In the genomic region with DNA sequence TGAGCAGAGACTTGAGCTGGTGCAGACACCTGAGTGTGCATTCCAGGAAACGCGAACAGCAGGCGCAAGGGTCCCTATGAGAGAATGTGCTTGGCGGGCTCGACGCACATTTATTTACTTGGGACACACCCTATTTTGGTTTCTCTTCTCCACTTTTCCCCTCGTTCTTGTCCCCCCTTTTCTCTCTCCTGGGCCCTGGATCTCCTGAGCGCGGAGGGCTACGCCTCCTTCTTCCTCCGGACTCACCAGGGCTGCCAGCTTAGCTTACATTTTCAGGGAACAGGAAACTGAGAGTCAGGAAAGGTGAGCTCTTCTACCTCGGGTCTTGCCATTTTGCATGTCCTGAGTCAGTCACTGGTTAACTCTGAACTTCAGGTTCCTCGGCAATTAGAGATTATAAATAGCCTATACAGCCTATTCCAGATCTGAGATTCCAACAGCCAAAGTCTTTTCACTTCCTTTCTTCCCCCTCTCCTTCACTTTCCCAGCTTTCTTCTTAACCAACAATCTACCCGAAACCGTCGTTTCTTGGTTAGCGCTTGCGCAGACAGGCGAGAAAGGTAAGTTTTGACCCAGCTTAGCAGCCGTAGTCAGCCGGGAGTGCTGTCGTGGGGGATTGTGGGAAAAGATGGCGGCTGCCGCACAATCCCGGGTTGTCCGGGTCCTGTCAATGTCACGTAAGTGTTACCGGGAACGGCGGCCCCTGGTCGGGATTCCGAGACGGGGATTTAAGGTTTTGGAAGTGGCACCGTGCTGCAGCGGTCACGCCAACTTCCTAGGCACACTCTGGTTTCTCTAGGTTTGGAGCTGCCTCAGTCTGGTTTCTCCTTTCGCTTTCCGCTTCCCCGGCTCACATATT, we compare ENCODE assay signal across 1 cellular context.
TF ChIP-seq lines count a peak whose summit lies in the region.

A gene (minus strand): TSS at position 553 of the 859 bp plus-strand sequence. CDS start 10,855 bp downstream, outside the sequence.
A gene (plus strand): TSS at position 616 of the 859 bp plus-strand sequence. CDS start 13 bp downstream, at position 629.

TF ChIP-seq in HEK293, 187 proteins besides CTCF, POLR2A, EP300 and RAD21 (continued from another document):
- TF ChIP-seq, protein P1, sequence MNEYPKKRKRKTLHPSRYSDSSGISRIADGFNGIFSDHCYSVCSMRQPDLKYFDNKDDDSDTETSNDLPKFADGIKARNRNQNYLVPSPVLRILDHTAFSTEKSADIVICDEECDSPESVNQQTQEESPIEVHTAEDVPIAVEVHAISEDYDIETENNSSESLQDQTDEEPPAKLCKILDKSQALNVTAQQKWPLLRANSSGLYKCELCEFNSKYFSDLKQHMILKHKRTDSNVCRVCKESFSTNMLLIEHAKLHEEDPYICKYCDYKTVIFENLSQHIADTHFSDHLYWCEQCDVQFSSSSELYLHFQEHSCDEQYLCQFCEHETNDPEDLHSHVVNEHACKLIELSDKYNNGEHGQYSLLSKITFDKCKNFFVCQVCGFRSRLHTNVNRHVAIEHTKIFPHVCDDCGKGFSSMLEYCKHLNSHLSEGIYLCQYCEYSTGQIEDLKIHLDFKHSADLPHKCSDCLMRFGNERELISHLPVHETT (tag by site-specific recombination; IDR thresholded peaks at IDR 0.05): peak; percentile 55
- TF ChIP-seq ZXDB (tag by site-specific recombination; IDR thresholded peaks at IDR 0.05) (peak; percentile 54; the same call in 1 of the 2 replicates), ZNF335 (tag by site-specific recombination; conservative IDR thresholded peaks at IDR 0.05) (peak; percentile 64), ZNF660 (tag by site-specific recombination; IDR thresholded peaks at IDR 0.05) (peak; percentile 42; the same call in 1 of the 2 replicates), ZNF777 (tag by site-specific recombination; IDR thresholded peaks at IDR 0.05; ENCODE audit: borderline replicate concordance) (no peak)
- TF ChIP-seq, protein P2, sequence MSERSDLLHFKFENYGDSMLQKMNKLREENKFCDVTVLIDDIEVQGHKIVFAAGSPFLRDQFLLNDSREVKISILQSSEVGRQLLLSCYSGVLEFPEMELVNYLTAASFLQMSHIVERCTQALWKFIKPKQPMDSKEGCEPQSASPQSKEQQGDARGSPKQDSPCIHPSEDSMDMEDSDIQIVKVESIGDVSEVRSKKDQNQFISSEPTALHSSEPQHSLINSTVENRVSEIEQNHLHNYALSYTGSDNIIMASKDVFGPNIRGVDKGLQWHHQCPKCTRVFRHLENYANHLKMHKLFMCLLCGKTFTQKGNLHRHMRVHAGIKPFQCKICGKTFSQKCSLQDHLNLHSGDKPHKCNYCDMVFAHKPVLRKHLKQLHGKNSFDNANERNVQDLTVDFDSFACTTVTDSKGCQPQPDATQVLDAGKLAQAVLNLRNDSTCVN (tag by site-specific recombination; optimal IDR thresholded peaks at IDR 0.05): peak; percentile 7
- TF ChIP-seq, protein P3, sequence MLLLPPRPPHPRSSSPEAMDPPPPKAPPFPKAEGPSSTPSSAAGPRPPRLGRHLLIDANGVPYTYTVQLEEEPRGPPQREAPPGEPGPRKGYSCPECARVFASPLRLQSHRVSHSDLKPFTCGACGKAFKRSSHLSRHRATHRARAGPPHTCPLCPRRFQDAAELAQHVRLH (tag by site-specific recombination; IDR thresholded peaks at IDR 0.05): peak; percentile 66; the same call in 1 of the 2 replicates
TF ChIP-seq in HEK293: peak in this region for 30.
